9 cellular contexts compared by ENCODE assay signal in the genomic region with DNA sequence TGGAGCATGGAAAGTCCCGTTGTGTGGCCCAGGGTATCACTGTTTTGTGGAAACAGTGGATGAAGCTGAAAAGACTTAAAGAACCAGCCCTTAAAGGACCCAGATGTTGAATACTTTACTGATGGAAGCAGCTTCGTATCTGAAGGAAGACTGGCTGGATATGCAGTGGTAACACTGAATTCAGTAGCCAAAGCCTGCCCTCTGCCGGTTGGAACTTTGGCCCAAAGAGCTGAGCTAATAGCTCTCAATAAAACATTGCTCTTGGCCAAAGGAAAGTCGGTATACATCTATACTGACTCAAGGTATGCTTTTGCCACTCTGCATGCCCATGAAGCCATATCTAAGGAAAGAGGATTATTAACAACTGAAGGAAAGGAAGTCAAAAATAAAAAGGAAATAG.
DNase-seq lines count a peak whose midpoint lies in the region; ATAC-seq, FAIRE-seq and TF ChIP-seq lines count a peak whose summit lies in the region.
"Had no signal": no experiment of that assay in that cellular context is flagged by ENCODE, and none has a peak within 500 bp of the region (broad histone marks: within the 10 kb centered on the region; RNA-seq: fewer than 3 reads in every experiment).

No MANE protein-coding gene starts in this region.

- H4K20me1 ChIP-seq in osteoblast (ENCODE audit: insufficient read depth, low read length) = no peaks in the 10 kb centered on the region

- H3K36me3 ChIP-seq in gastroesophageal sphincter (no peaks in the 10 kb centered on the region), osteoblast (ENCODE audit: insufficient read depth, low read length) (no peaks in the 10 kb centered on the region)

- no peaks in the 10 kb centered on the region for H3K79me2 ChIP-seq in osteoblast (ENCODE audit: insufficient read depth, low read length)

- H3K27me3 ChIP-seq in gastroesophageal sphincter (no peaks in the 10 kb centered on the region), osteoblast (ENCODE audit: insufficient read depth, low read length) (no peaks in the 10 kb centered on the region)

- no peak overlapping the region for H2AFZ ChIP-seq in osteoblast (ENCODE audit: low read length)

- no peaks in the 10 kb centered on the region for H3K4me1 ChIP-seq in gastroesophageal sphincter
- H3K4me1 ChIP-seq in osteoblast (ENCODE audit: insufficient read depth, low read length) = no peaks in the 10 kb centered on the region

- H3K4me3 ChIP-seq in GM12875 (ENCODE audit: low read depth, low read length) = no peak overlapping the region
- H3K4me3 ChIP-seq in NB4 (ENCODE audit: low read depth, low read length) = no peak overlapping the region
- H3K4me3 ChIP-seq in gastroesophageal sphincter = no peak overlapping the region
- no peak overlapping the region for H3K4me3 ChIP-seq in osteoblast (ENCODE audit: insufficient read depth, low read length)

- H3K27ac ChIP-seq in gastroesophageal sphincter = no peak overlapping the region
- no peak overlapping the region for H3K27ac ChIP-seq in osteoblast (ENCODE audit: low read depth, low read length)

- peak; percentile 41 for ATAC-seq in gastroesophageal sphincter
- ATAC-seq in HG02970 (IDR thresholded peaks at IDR 0.05; ENCODE audit: low FRiP score, unreplicated experiment) = no peak

- FAIRE-seq in frontal cortex (lab: Jason Lieb, UNC) = no peak
- FAIRE-seq: colon had no signal

- TF ChIP-seq EP300 in gastroesophageal sphincter (IDR thresholded peaks at IDR 0.05) = no peak

- H3K9me3 ChIP-seq in gastroesophageal sphincter (no peaks in the 10 kb centered on the region), osteoblast (ENCODE audit: low read depth, low read length) (no peaks in the 10 kb centered on the region)

- TF ChIP-seq POLR2A in NB4 (IDR thresholded peaks at IDR 0.05; ENCODE audit: extremely low read depth, insufficient read length) (no peak), gastroesophageal sphincter (IDR thresholded peaks at IDR 0.05) (no peak)

- DNase-seq in A172 (ENCODE audit: low spot score) (peak; percentile 67), NB4 (ENCODE audit: low read depth) (peak; percentile 57), osteoblast (ENCODE audit: insufficient read length, low spot score, missing footprints) (peak; percentile 30), frontal cortex (ENCODE audit: low spot score in 2 of 2) (no peak)
- DNase-seq in activated CD4-positive, alpha-beta T cell treated with anti-CD3 and anti-CD28 coated beads, Interleukin-2, amount 50 U/mL, for 1 hour = peak; percentile 12

- TF ChIP-seq CTCF in GM12875 (IDR thresholded peaks at IDR 0.05; ENCODE audit: borderline replicate concordance, insufficient read depth, low read depth, low read length) = peak; percentile 64; the same call in 1 of the 2 replicates
- peak; percentile 50 for TF ChIP-seq CTCF in NB4 (IDR thresholded peaks at IDR 0.05; ENCODE audit: low read depth, low read length)
- TF ChIP-seq CTCF in gastroesophageal sphincter (IDR thresholded peaks at IDR 0.05) = peak; percentile 31 to 66 (median 56)
- TF ChIP-seq CTCF in osteoblast (IDR thresholded peaks at IDR 0.05; ENCODE audit: extremely low read depth, low read depth, low read length) = peak; percentile 64

- 16 to 46% methylated on average over 4 of the region's 4 CpGs for WGBS in gastroesophageal sphincter (ENCODE audit: low coverage in 1 of 2), 2 donors

- H3K4me2 ChIP-seq in osteoblast (ENCODE audit: insufficient read depth, low read length) = no peak overlapping the region

Comparison
In these comparisons a context has a peak if more than half of its experiments do, and no peak if none do; other contexts are left out.
1. DNase-seq: peak in A172 (single experiment), NB4 (single experiment), activated CD4-positive, alpha-beta T cell treated with anti-CD3 and anti-CD28 coated beads, Interleukin-2, amount 50 U/mL, for 1 hour (single experiment) and osteoblast (single experiment); none in frontal cortex (0 of 2).
2. Peak in every context shown above with its lines, with median percentiles within 50 percentile points of each other: CTCF ChIP-seq.